In the genomic region with DNA sequence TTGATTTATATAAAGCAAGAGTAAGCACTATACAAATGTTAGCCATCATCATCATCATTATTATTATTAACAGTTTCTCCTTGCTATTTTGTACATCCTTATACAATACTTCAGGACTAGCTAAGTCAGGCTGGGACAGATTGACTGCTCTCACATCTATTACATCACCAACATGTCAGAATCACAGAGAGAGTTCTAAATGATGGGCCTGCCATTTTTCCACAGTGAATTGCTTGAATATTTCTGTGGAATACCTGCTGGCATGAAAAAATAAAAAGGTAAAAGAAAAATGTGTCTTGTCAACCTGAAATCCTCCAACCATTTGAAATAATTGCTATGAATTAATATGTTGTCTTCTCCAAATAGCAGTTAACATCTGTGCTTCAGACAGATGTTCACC, we compare ENCODE assay signal across 8 cellular contexts.
"Had no signal": no experiment of that assay in that cellular context is flagged by ENCODE, and none has a peak within 500 bp of the region (broad histone marks: within the 10 kb centered on the region; RNA-seq: fewer than 3 reads in every experiment).

No MANE protein-coding gene starts in this region.

- H3K9me3 ChIP-seq: HAP-1 had no signal

- H3K36me3 ChIP-seq: HAP-1 had no signal

- H2AFZ ChIP-seq: GM23248, GM23338 had no signal

- H3K27ac ChIP-seq: GM23248 had no signal

- H3K4me3 ChIP-seq: GM23248, GM23338, HAP-1 had no signal

- DNase-seq: GM23248, GOT3, H7, H9, HCEC 1CT, HFFc6 had no signal

- H3K9ac ChIP-seq: GM23248 had no signal
